16 cellular contexts compared by ENCODE assay signal in the genomic region with DNA sequence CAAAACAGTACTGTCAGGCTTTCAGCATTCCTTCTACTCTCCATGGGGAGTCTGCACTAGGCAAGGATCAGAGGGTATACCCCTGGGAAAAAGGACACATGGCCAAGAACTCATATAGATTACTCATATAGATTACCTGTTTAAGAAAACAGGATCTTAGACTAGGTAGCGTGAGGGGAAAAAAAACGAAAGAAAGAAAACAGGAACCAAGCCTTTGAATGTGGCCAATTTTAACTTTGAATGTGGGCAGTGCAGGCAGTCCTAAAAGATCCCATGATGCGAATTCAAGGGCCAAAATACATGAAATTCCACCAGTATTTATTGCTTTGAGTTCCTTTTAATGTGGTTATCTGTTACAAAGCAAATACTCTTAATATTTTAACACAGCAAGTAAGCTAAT.
DNase-seq lines count a peak whose midpoint lies in the region; ATAC-seq, FAIRE-seq and TF ChIP-seq lines count a peak whose summit lies in the region.
"Had no signal": no experiment of that assay in that cellular context is flagged by ENCODE, and none has a peak within 500 bp of the region (broad histone marks: within the 10 kb centered on the region; RNA-seq: fewer than 3 reads in every experiment).

No MANE protein-coding gene starts in this region.

- no peak for DNase-seq in K562 (ENCODE audit: extremely low read depth in 1 of 4, low spot score in 3 of 4)
- DNase-seq in activated CD8-positive, alpha-beta memory T cell treated with anti-CD3 and anti-CD28 coated beads, Interleukin-2, amount 50 U/mL, for 48 hours: no peak
- no peak for DNase-seq in stimulated activated CD4-positive, alpha-beta T cell treated with anti-CD3 and anti-CD28 coated beads, Interleukin-1b, Interleukin-23, amount 100 ng/mL, for 48 hours
- no peak for DNase-seq in NCI-H1694 (lab: John Stamatoyannopoulos, UW)
- DNase-seq: activated T-cell treated with anti-CD3 and anti-CD28 coated beads for 4 hours; mammary epithelial cell; NCI-H1930; PC-9; posterior cingulate gyrus; stimulated activated CD4-positive, alpha-beta T cell treated with anti-CD3 and anti-CD28 coated beads, Interleukin-4, amount 100 ng/mL, for 24 hours had no signal

- CTCF ChIA-PET in K562 (lab: Yijun Ruan, JAX; ENCODE audit: low intra/inter-chr PET ratio): no interaction called here

- H2AFZ ChIP-seq in K562 (ENCODE audit: low read depth, low read length): no peak overlapping the region
- H2AFZ ChIP-seq: PC-9 had no signal

- peak; percentile 15 for FAIRE-seq in K562 (lab: Jason Lieb, UNC)
- FAIRE-seq: endometrium, HepG2 had no signal

- no peak overlapping the region for H3K4me3 ChIP-seq in K562
- H3K4me3 ChIP-seq: ascending aorta, PC-9 had no signal

- no peaks in the 10 kb centered on the region for H3K4me1 ChIP-seq in K562 (replicated peaks in 1 of 2; ENCODE audit: control insufficient read depth in 2 of 2, insufficient read depth in 2 of 2, low read length in 2 of 2)
- H3K4me1 ChIP-seq: ascending aorta had no signal

- TF ChIP-seq EP300 in K562 (IDR thresholded peaks at IDR 0.05; ENCODE audit: low read length): no peak

- intact Hi-C loops in K562 (cut with micrococcal nuclease): no loop called here

- H3K4me2 ChIP-seq in K562 (ENCODE audit: insufficient read depth, low read length): no peak overlapping the region
- H3K4me2 ChIP-seq: PC-9 had no signal

- H3K9me1 ChIP-seq in K562 (ENCODE audit: control insufficient read depth, insufficient read depth, low read length): no peaks in the 10 kb centered on the region

- no peaks in the 10 kb centered on the region for H3K27me3 ChIP-seq in K562 (ENCODE audit: control insufficient read depth in 2 of 2, insufficient read depth in 2 of 2, low read length in 2 of 2)
- H3K27me3 ChIP-seq: ascending aorta had no signal

- POLR2A ChIA-PET in K562 (lab: Yijun Ruan, JAX): no interaction called here

- in situ Hi-C loops in K562 (cut with MboI): no loop called here

- H3K9me3 ChIP-seq in K562 (replicated peaks; ENCODE audit: control insufficient read depth, insufficient read depth, low read depth, low read length): no peaks in the 10 kb centered on the region
- H3K9me3 ChIP-seq: ascending aorta had no signal

- WGBS in K562 (ENCODE audit: insufficient coverage, low coverage, missing lambda C conversion rate): 0% methylated on average over 3 of the region's 3 CpGs

- no peak overlapping the region for H3K27ac ChIP-seq in K562 (ENCODE audit: extremely low read depth, low read depth, low read length)
- H3K27ac ChIP-seq: ascending aorta, PC-9 had no signal

- no peak for TF ChIP-seq CTCF in K562 (IDR thresholded peaks at IDR 0.05 in 2 of 3, conservative IDR thresholded peaks at IDR 0.05 in 1 of 3; ENCODE audit: insufficient read depth in 2 of 3, low read depth in 1 of 3, low read length in 3 of 3)

- H3K9ac ChIP-seq in K562 (ENCODE audit: insufficient read depth in 1 of 2, low read depth in 2 of 2, low read length in 2 of 2): no peak overlapping the region

- no peaks in the 10 kb centered on the region for H3K36me3 ChIP-seq in K562 (ENCODE audit: control insufficient read depth, insufficient read depth, low read length)
- H3K36me3 ChIP-seq: ascending aorta had no signal

- H4K20me1 ChIP-seq in K562 (replicated peaks; ENCODE audit: control insufficient read depth, insufficient read depth, low read length): no peaks in the 10 kb centered on the region

- peak; percentile 97 for ATAC-seq in GM18909 (IDR thresholded peaks at IDR 0.05; ENCODE audit: poor library complexity, unreplicated experiment)
- ATAC-seq in GM21619 (IDR thresholded peaks at IDR 0.05; ENCODE audit: unreplicated experiment): peak; percentile 89
- peak; percentile 96 for ATAC-seq in HG03103 (IDR thresholded peaks at IDR 0.05; ENCODE audit: low read depth, unreplicated experiment)
- ATAC-seq in K562: no peak
- ATAC-seq: HepG2 had no signal

- no TSS peak for BruUV-seq in K562 (replicated peaks; lab: Mats Ljungman, UMichigan)

- no peak for TF ChIP-seq POLR2A in K562 (conservative IDR thresholded peaks at IDR 0.05)

- H3K79me2 ChIP-seq in K562 (ENCODE audit: control insufficient read depth, insufficient read depth, low read length): no peaks in the 10 kb centered on the region

- no peak for TF ChIP-seq RAD21 in K562 (CRISPR knock-in tag; conservative IDR thresholded peaks at IDR 0.05 in 1 of 2, IDR thresholded peaks at IDR 0.05 in 1 of 2)

TF ChIP-seq in K562, 482 proteins besides CTCF, POLR2A, EP300 and RAD21:
- TF ChIP-seq, protein P1, sequence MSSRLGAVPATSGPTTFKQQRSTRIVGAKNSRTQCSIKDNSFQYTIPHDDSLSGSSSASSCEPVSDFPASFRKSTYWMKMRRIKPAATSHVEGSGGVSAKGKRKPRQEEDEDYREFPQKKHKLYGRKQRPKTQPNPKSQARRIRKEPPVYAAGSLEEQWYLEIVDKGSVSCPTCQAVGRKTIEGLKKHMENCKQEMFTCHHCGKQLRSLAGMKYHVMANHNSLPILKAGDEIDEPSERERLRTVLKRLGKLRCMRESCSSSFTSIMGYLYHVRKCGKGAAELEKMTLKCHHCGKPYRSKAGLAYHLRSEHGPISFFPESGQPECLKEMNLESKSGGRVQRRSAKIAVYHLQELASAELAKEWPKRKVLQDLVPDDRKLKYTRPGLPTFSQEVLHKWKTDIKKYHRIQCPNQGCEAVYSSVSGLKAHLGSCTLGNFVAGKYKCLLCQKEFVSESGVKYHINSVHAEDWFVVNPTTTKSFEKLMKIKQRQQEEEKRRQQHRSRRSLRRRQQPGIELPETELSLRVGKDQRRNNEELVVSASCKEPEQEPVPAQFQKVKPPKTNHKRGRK (tag; IDR thresholded peaks at IDR 0.05): no peak
- TF ChIP-seq ATF2 (CRISPR knock-in tag; IDR thresholded peaks at IDR 0.05): no peak
- TF ChIP-seq, protein P2, sequence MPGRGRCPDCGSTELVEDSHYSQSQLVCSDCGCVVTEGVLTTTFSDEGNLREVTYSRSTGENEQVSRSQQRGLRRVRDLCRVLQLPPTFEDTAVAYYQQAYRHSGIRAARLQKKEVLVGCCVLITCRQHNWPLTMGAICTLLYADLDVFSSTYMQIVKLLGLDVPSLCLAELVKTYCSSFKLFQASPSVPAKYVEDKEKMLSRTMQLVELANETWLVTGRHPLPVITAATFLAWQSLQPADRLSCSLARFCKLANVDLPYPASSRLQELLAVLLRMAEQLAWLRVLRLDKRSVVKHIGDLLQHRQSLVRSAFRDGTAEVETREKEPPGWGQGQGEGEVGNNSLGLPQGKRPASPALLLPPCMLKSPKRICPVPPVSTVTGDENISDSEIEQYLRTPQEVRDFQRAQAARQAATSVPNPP (IDR thresholded peaks at IDR 0.05; ENCODE audit: borderline replicate concordance, insufficient read depth, insufficient read length): no peak
